1 cellular context compared by ENCODE assay signal in the genomic region with DNA sequence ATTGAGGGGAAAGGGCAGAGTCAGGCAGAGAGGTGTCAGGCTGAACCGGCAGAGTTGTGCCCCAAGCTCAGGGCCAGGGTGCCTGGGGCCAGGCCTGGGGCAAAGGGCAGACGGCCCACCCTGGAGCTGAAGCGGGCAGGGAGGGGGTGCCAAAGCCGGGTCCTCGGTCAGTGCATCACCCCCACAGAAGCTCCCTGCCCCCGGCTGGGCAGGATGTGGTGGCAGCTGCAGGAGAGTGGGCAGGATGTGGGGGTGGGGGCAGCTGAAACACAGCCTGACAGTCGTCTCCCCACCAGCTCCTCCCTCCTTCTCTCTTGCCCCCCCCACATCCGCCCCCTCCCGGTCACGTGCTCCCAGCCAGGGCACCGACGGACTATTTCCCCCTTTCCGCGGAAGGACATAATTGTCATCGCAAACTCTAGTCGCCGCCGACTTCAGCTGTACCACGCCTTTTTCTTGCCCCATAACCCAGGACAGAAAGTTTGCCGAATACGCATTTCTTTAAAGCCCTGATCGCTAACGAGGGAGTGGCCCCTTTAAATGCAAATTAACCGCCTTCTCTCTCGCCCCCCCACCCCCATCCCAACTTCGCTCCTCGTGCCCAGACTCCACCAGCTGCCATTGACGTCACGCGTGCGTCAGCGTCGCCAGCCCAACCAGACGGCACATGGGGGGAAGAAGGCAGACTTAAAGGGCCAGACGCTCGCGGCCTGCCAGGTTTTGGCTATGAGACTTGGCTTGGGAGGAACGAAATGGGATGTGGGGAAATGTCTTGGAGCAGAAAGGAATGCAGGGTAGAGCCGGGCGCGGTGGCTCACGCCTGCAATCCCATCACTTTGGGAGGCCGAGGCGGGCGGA.
TF ChIP-seq lines count a peak whose summit lies in the region.

No MANE protein-coding gene starts in this region.

TF ChIP-seq in K562, 482 proteins besides CTCF, POLR2A, EP300 and RAD21 (continued from another document and continues in another):
- TF ChIP-seq, protein P1, sequence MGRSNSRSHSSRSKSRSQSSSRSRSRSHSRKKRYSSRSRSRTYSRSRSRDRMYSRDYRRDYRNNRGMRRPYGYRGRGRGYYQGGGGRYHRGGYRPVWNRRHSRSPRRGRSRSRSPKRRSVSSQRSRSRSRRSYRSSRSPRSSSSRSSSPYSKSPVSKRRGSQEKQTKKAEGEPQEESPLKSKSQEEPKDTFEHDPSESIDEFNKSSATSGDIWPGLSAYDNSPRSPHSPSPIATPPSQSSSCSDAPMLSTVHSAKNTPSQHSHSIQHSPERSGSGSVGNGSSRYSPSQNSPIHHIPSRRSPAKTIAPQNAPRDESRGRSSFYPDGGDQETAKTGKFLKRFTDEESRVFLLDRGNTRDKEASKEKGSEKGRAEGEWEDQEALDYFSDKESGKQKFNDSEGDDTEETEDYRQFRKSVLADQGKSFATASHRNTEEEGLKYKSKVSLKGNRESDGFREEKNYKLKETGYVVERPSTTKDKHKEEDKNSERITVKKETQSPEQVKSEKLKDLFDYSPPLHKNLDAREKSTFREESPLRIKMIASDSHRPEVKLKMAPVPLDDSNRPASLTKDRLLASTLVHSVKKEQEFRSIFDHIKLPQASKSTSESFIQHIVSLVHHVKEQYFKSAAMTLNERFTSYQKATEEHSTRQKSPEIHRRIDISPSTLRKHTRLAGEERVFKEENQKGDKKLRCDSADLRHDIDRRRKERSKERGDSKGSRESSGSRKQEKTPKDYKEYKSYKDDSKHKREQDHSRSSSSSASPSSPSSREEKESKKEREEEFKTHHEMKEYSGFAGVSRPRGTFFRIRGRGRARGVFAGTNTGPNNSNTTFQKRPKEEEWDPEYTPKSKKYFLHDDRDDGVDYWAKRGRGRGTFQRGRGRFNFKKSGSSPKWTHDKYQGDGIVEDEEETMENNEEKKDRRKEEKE (IDR thresholded peaks at IDR 0.05; ENCODE audit: borderline replicate concordance in 1 of 2, control insufficient read depth in 1 of 2, low read depth in 2 of 2, low read length in 1 of 2), result no peak
- peak; percentile 37 for TF ChIP-seq TBP (optimal IDR thresholded peaks at IDR 0.05; ENCODE audit: low read depth, low read length)
- no peak for TF ChIP-seq HOXB6 (CRISPR knock-in tag; IDR thresholded peaks at IDR 0.05; ENCODE audit: borderline replicate concordance)
- 0 out of 2 replicates have a peak, but pooled peaks have one; percentile 15 for TF ChIP-seq PHF8 (IDR thresholded peaks at IDR 0.05; ENCODE audit: borderline replicate concordance, low read length)
- no peak; the same call in 1 of the 2 replicates for TF ChIP-seq SMARCA5 (IDR thresholded peaks at IDR 0.05)
- TF ChIP-seq ZNF583 (CRISPR knock-in tag; IDR thresholded peaks at IDR 0.05), result 0 out of 2 replicates have a peak, but pooled peaks have one; percentile 61
- 0 out of 2 replicates have a peak, but pooled peaks have one; percentile 54 for TF ChIP-seq MIER1 (IDR thresholded peaks at IDR 0.05; ENCODE audit: low read depth)
- TF ChIP-seq, protein P2, sequence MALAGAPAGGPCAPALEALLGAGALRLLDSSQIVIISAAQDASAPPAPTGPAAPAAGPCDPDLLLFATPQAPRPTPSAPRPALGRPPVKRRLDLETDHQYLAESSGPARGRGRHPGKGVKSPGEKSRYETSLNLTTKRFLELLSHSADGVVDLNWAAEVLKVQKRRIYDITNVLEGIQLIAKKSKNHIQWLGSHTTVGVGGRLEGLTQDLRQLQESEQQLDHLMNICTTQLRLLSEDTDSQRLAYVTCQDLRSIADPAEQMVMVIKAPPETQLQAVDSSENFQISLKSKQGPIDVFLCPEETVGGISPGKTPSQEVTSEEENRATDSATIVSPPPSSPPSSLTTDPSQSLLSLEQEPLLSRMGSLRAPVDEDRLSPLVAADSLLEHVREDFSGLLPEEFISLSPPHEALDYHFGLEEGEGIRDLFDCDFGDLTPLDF (CRISPR knock-in tag; IDR thresholded peaks at IDR 0.05), result peak; percentile 57
- TF ChIP-seq, protein P3, sequence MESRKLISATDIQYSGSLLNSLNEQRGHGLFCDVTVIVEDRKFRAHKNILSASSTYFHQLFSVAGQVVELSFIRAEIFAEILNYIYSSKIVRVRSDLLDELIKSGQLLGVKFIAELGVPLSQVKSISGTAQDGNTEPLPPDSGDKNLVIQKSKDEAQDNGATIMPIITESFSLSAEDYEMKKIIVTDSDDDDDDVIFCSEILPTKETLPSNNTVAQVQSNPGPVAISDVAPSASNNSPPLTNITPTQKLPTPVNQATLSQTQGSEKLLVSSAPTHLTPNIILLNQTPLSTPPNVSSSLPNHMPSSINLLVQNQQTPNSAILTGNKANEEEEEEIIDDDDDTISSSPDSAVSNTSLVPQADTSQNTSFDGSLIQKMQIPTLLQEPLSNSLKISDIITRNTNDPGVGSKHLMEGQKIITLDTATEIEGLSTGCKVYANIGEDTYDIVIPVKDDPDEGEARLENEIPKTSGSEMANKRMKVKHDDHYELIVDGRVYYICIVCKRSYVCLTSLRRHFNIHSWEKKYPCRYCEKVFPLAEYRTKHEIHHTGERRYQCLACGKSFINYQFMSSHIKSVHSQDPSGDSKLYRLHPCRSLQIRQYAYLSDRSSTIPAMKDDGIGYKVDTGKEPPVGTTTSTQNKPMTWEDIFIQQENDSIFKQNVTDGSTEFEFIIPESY (CRISPR knock-in tag; IDR thresholded peaks at IDR 0.05), result peak; percentile 30; the same call in 1 of the 2 replicates
- peak; percentile 10; the same call in 1 of the 2 replicates for TF ChIP-seq PML (IDR thresholded peaks at IDR 0.05; ENCODE audit: low read length)
- peak; percentile 25; the same call in 1 of the 2 replicates for TF ChIP-seq ZSCAN32 (CRISPR knock-in tag; IDR thresholded peaks at IDR 0.05)
- no peak for TF ChIP-seq KLF16 (IDR thresholded peaks at IDR 0.05)
- peak; percentile 32; the same call in 1 of the 2 replicates for TF ChIP-seq MAFK (IDR thresholded peaks at IDR 0.05; ENCODE audit: low read length)
- TF ChIP-seq, protein P4, sequence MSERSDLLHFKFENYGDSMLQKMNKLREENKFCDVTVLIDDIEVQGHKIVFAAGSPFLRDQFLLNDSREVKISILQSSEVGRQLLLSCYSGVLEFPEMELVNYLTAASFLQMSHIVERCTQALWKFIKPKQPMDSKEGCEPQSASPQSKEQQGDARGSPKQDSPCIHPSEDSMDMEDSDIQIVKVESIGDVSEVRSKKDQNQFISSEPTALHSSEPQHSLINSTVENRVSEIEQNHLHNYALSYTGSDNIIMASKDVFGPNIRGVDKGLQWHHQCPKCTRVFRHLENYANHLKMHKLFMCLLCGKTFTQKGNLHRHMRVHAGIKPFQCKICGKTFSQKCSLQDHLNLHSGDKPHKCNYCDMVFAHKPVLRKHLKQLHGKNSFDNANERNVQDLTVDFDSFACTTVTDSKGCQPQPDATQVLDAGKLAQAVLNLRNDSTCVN (CRISPR knock-in tag; IDR thresholded peaks at IDR 0.05), result peak; percentile 65; the same call in 1 of the 2 replicates
- TF ChIP-seq SRSF9 (IDR thresholded peaks at IDR 0.05; ENCODE audit: borderline replicate concordance, low read depth, low read length), result no peak
- TF ChIP-seq ZNF311 (CRISPR knock-in tag; IDR thresholded peaks at IDR 0.05), result peak; percentile 77
- TF ChIP-seq SMARCE1 (IDR thresholded peaks at IDR 0.05), result peak; percentile 50
- peak in 1 of 2 experiments; percentile 56; a peak in 2 of 4 replicates for TF ChIP-seq RCOR1 (IDR thresholded peaks at IDR 0.05; ENCODE audit: borderline replicate concordance in 1 of 2, low read depth in 2 of 2, low read length in 2 of 2)
- 0 out of 2 replicates have a peak, but pooled peaks have one; percentile 38 for TF ChIP-seq SMARCA4 (IDR thresholded peaks at IDR 0.05)
- peak; percentile 52; the same call in 1 of the 2 replicates for TF ChIP-seq NFIC (IDR thresholded peaks at IDR 0.05)
- TF ChIP-seq MAZ (CRISPR knock-in tag; conservative IDR thresholded peaks at IDR 0.05 in 1 of 2, IDR thresholded peaks at IDR 0.05 in 1 of 2), result peak; percentile 95 to 97
- peak; percentile 54; the same call in 1 of the 2 replicates for TF ChIP-seq RFX5 (IDR thresholded peaks at IDR 0.05; ENCODE audit: low read depth, low read length)
- TF ChIP-seq NONO (IDR thresholded peaks at IDR 0.05; ENCODE audit: low read depth in 2 of 2, low read length in 1 of 2), result 0 out of 4 replicates have a peak, but pooled peaks of 1 of the 2 experiments have one; percentile 17
- TF ChIP-seq ZBTB11 (CRISPR knock-in tag; IDR thresholded peaks at IDR 0.05), result peak in 1 of 3 experiments; percentile 35; a peak in 1 of 6 replicates
- TF ChIP-seq, protein P5, sequence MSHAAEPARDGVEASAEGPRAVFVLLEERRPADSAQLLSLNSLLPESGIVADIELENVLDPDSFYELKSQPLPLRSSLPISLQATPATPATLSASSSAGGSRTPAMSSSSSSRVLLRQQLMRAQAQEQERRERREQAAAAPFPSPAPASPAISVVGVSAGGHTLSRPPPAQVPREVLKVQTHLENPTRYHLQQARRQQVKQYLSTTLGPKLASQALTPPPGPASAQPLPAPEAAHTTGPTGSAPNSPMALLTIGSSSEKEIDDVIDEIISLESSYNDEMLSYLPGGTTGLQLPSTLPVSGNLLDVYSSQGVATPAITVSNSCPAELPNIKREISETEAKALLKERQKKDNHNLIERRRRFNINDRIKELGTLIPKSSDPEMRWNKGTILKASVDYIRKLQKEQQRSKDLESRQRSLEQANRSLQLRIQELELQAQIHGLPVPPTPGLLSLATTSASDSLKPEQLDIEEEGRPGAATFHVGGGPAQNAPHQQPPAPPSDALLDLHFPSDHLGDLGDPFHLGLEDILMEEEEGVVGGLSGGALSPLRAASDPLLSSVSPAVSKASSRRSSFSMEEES (CRISPR knock-in tag; IDR thresholded peaks at IDR 0.05), result peak; percentile 87
- TF ChIP-seq, protein P6, sequence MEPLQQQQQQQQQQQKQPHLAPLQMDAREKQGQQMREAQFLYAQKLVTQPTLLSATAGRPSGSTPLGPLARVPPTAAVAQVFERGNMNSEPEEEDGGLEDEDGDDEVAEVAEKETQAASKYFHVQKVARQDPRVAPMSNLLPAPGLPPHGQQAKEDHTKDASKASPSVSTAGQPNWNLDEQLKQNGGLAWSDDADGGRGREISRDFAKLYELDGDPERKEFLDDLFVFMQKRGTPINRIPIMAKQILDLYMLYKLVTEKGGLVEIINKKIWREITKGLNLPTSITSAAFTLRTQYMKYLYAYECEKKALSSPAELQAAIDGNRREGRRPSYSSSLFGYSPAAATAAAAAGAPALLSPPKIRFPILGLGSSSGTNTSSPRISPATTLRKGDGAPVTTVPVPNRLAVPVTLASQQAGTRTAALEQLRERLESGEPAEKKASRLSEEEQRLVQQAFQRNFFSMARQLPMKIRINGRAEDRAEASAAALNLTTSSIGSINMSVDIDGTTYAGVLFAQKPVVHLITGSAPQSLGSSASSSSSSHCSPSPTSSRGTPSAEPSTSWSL (CRISPR knock-in tag; IDR thresholded peaks at IDR 0.05; ENCODE audit: borderline replicate concordance), result 0 out of 2 replicates have a peak, but pooled peaks have one; percentile 12
- TF ChIP-seq ID3 (CRISPR knock-in tag; IDR thresholded peaks at IDR 0.05), result no peak
- TF ChIP-seq ID3 (tag; IDR thresholded peaks at IDR 0.05), result peak; percentile 30; the same call in 1 of the 2 replicates
- TF ChIP-seq TCF3 (CRISPR knock-in tag; IDR thresholded peaks at IDR 0.05), result peak; percentile 21; the same call in 1 of the 2 replicates
- TF ChIP-seq ZNF766 (CRISPR knock-in tag; conservative IDR thresholded peaks at IDR 0.05), result peak; percentile 81; the same call in 1 of the 2 replicates
- TF ChIP-seq GATA2 (CRISPR knock-in tag; IDR thresholded peaks at IDR 0.05), result no peak
- TF ChIP-seq NFYB (IDR thresholded peaks at IDR 0.05; ENCODE audit: extremely low read depth, insufficient read length), result peak; percentile 88
- TF ChIP-seq SAFB (IDR thresholded peaks at IDR 0.05; ENCODE audit: borderline replicate concordance, low read depth, low read length), result no peak
- peak; percentile 68; the same call in 1 of the 2 replicates for TF ChIP-seq NFRKB (IDR thresholded peaks at IDR 0.05; ENCODE audit: low read depth)
- TF ChIP-seq, protein P7, sequence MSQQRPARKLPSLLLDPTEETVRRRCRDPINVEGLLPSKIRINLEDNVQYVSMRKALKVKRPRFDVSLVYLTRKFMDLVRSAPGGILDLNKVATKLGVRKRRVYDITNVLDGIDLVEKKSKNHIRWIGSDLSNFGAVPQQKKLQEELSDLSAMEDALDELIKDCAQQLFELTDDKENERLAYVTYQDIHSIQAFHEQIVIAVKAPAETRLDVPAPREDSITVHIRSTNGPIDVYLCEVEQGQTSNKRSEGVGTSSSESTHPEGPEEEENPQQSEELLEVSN (IDR thresholded peaks at IDR 0.05; ENCODE audit: borderline replicate concordance in 1 of 2, extremely low read depth in 1 of 2, insufficient read depth in 1 of 2, insufficient read length in 1 of 2, low read depth in 1 of 2, low read length in 1 of 2, poor library complexity in 1 of 2, severe bottlenecking in 1 of 2), result peak; percentile 99 to 100
- TF ChIP-seq FOXP1 (CRISPR knock-in tag; IDR thresholded peaks at IDR 0.05), result peak; percentile 81; the same call in 1 of the 2 replicates
- TF ChIP-seq HMBOX1 (IDR thresholded peaks at IDR 0.05), result no peak
- peak; percentile 63 for TF ChIP-seq HMGN3 (IDR thresholded peaks at IDR 0.05; ENCODE audit: borderline replicate concordance, extremely low read depth, insufficient read length, low read depth, low read length)
